In genomic region chr11:105232021-105232420, GRCh38 we compare ENCODE assay signal across 18 cellular contexts.
DNase-seq lines count a peak whose midpoint lies in the region; ATAC-seq, FAIRE-seq and TF ChIP-seq lines count a peak whose summit lies in the region.
"Had no signal": no experiment of that assay in that cellular context is flagged by ENCODE, and none has a peak within 500 bp of the region (broad histone marks: within the 10 kb centered on the region; RNA-seq: fewer than 3 reads in every experiment).

No MANE protein-coding gene starts in this region.

- H3K4me3 ChIP-seq in pancreas: no peak overlapping the region
- H3K4me3 ChIP-seq in thyroid gland (replicated peaks in 1 of 3): no peak overlapping the region
- H3K4me3 ChIP-seq: BLaER1, GM23338 had no signal

- H3K9me3 ChIP-seq in pancreas (no peaks in the 10 kb centered on the region), thyroid gland (no peaks in the 10 kb centered on the region)
- H3K9me3 ChIP-seq: BLaER1, Caco-2 had no signal

- peak; percentile 73 for FAIRE-seq in pancreas (lab: Jason Lieb, UNC)
- FAIRE-seq: G401.6, GM12892 had no signal

- H3K27me3 ChIP-seq in pancreas: no peaks in the 10 kb centered on the region
- H3K27me3 ChIP-seq in thyroid gland: no peaks in the 10 kb centered on the region
- H3K27me3 ChIP-seq: BLaER1 had no signal

- no peaks in the 10 kb centered on the region for H3K36me3 ChIP-seq in pancreas
- H3K36me3 ChIP-seq in thyroid gland: no peaks in the 10 kb centered on the region
- H3K36me3 ChIP-seq: BLaER1 had no signal

- no peak for TF ChIP-seq POLR2A in thyroid gland (IDR thresholded peaks at IDR 0.05)

- intact Hi-C loops in pancreas (cut with DNase I) (no loop called here), thyroid gland (cut with DNase I) (no loop called here)

- TF ChIP-seq CTCF in pancreas (IDR thresholded peaks at IDR 0.05): no peak
- no peak for TF ChIP-seq CTCF in thyroid gland (IDR thresholded peaks at IDR 0.05)

- H3K4me1 ChIP-seq in pancreas (no peaks in the 10 kb centered on the region), thyroid gland (peaks cover 0 to 4% of the 10 kb centered on the region in 2 donors)
- H3K4me1 ChIP-seq: BLaER1 had no signal

- peak; percentile 43 for DNase-seq in amniotic epithelial cell (ENCODE audit: low read depth)
- DNase-seq in fibroblast of gingiva (ENCODE audit: low read depth): peak; percentile 21
- DNase-seq in pancreas: no peak
- DNase-seq in thyroid gland: no peak
- DNase-seq: Caco-2; CD4-positive, CD25-positive, alpha-beta regulatory T cell; CD8-positive, alpha-beta T cell; DMS153; DND-41; H9 had no signal

- 84 to 93% methylated on average over 1 of the region's 1 CpG for WGBS in pancreas, 2 donors
- 93 to 97% methylated on average over 1 of the region's 1 CpG for WGBS in thyroid gland, 2 donors

- H3K27ac ChIP-seq in pancreas: no peak overlapping the region
- H3K27ac ChIP-seq in thyroid gland: no peak overlapping the region
- H3K27ac ChIP-seq: BLaER1, C4-2B had no signal

- ATAC-seq in pancreas (no peak), GM21529 (IDR thresholded peaks at IDR 0.05; ENCODE audit: unreplicated experiment) (no peak), GM19463 (IDR thresholded peaks at IDR 0.05; ENCODE audit: unreplicated experiment) (no peak)
- ATAC-seq: CD8-positive, alpha-beta T cell; GM23338; HCT116 had no signal

Comparison
In these comparisons a context has a peak if more than half of its experiments do, and no peak if none do; other contexts are left out.
1. DNase-seq: peak in amniotic epithelial cell (single experiment) and fibroblast of gingiva (single experiment); none in pancreas (0 of 6) and thyroid gland (0 of 2).